ENCODE assay signal across 8 cellular contexts in the genomic region with DNA sequence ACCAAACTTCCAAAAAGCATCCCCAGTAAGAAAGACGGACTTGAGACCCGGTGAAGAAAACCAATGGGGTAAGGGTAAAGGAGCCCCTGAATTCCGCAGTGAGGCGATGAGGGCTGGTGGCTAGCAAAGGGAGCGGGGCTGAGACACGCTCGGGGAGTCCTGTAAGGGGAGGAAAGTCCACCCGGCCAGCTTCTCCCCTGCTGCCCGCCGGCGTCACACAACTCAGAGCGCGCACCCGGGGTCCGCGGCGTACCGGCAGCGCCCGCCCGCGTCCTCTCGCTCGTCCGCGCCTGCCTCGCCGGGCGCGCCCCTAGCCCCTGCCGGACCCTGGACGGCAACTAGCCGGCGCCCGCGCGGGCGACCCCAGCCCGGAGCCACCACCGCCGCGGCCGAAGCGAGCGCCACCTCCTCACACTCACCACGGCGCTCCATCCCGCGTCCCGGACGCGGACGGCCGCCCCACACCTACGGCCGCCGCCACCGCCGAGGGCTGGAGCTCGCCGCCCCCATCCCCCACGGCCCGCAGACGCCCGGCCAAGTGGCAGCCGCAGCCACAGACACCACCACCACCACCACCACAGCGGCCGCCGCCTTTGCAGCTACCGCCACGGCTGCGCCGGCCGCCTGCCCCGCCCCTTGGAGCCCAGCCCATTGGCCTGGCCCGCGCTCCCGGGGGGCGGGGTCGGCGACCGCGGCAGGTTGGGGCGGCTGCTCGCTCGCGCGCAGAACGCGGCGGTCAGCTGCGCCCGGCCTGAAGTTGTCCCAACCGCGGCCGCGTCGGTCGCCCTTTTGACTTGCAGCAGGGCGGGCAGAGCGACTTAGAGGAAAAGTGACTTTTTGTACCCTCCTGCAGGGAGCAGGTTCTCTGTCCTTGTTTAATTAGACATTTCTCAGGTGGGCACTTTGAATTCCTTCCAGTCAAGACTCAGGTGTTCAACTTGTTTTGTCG. TPM values are rescaled to one million over a fixed set of nuclear protein-coding genes. Genes with fewer than 3 reads are reported as not detected.
DNase-seq lines count a peak whose midpoint lies in the region; ATAC-seq, FAIRE-seq and TF ChIP-seq lines count a peak whose summit lies in the region.

No MANE protein-coding gene starts in this region.

- H3K4me3 ChIP-seq in breast epithelium = peak overlapping the region; percentile 65 to 88 (median 86)
- H3K4me3 ChIP-seq in spleen = peak overlapping the region; percentile 32 to 80 (median 54)

- intact Hi-C loops in breast epithelium (cut with DNase I; ENCODE audit: low total_unique reads) = no loop called here
- intact Hi-C loops in spleen (cut with DNase I; ENCODE audit: low total_unique reads) = loop anchor here (10.0 kb wide), 1 partner anchor 77 kb away; no protein-coding TSS in a partner anchor

- TF ChIP-seq CTCF in breast epithelium (IDR thresholded peaks at IDR 0.05) (no peak), spleen (IDR thresholded peaks at IDR 0.05 in 8 of 11, conservative IDR thresholded peaks at IDR 0.05 in 3 of 11) (no peak)

- no peaks in the 10 kb centered on the region for H3K4me1 ChIP-seq in breast epithelium
- peaks cover 0 to 21% (median 7%) of the 10 kb centered on the region in 6 donors for H3K4me1 ChIP-seq in spleen

- TF ChIP-seq POLR2A in breast epithelium (IDR thresholded peaks at IDR 0.05) = peak; percentile 25
- peak in 1 of 3 donors; percentile 76 for TF ChIP-seq POLR2A in spleen (IDR thresholded peaks at IDR 0.05)

- no peak for FAIRE-seq in GM19239 (lab: Jason Lieb, UNC)

- H3K36me3 ChIP-seq in breast epithelium (no peaks in the 10 kb centered on the region), spleen (no peaks in the 10 kb centered on the region)

- 1 to 2% (median 1%) methylated on average over 34 to 102 of the region's 102 CpGs for WGBS in spleen, 5 donors

- no peaks in the 10 kb centered on the region for H3K27me3 ChIP-seq in breast epithelium
- peaks cover 0 to 78% (median 25%) of the 10 kb centered on the region in 7 donors for H3K27me3 ChIP-seq in spleen (replicated peaks in 1 of 7)

- DNase-seq in CMK (ENCODE audit: low read depth) = peak; percentile 47
- peak; percentile 35 for DNase-seq in GM19239 (ENCODE audit: insufficient read length, low spot score)
- peak; percentile 70 for DNase-seq in RPMI7951 (ENCODE audit: low read depth)
- peak; percentile 62 to 84 for DNase-seq in breast epithelium (ENCODE audit: low spot score in 2 of 2)
- peak; percentile 93 for DNase-seq in iPS-NIHi7 (ENCODE audit: extremely low spot score)
- peak; percentile 91 for DNase-seq in spleen

- H3K27ac ChIP-seq in breast epithelium = peak overlapping the region; percentile 95
- peak overlapping the region; percentile 59 to 93 (median 89) for H3K27ac ChIP-seq in spleen

- peaks cover 0 to 16% of the 10 kb centered on the region in 2 donors for H3K9me3 ChIP-seq in breast epithelium
- peaks cover 0 to 20% (median 16%) of the 10 kb centered on the region in 8 donors for H3K9me3 ChIP-seq in spleen

- ATAC-seq in HG03280 (IDR thresholded peaks at IDR 0.05; ENCODE audit: unreplicated experiment) (peak; percentile 95), HG03097 (IDR thresholded peaks at IDR 0.05; ENCODE audit: low FRiP score, unreplicated experiment) (no peak)

RNA-seq across cellular contexts. Expression of a gene that starts 10.0 kb away (rescaled TPM):
- total RNA-seq in RPMI7951 (2014; rRNA removed; shearing (Covaris generic)) = 10.7 and 13.6 TPM in 2 replicates
- total RNA-seq in breast epithelium (10 to 100 TPM; 49.1 to 88.0 (median 70.8) TPM), spleen (100 to 1,000 TPM in 2 of 7 donors, 10 to 100 TPM in 5; 42.8 to 124 (median 90.9) TPM)
- 10 to 100 TPM in 2 of 3 donors, 1 to 10 TPM in 1; 7.3 to 21.2 (median 13.0) TPM for polyA plus RNA-seq in spleen

Comparison
In these comparisons a context has a peak if more than half of its experiments do, and no peak if none do; other contexts are left out.
1. DNase-seq: peak in every context shown above with its lines; median percentile 93 in iPS-NIHi7; 91 in spleen; 73 in breast epithelium; 70 in RPMI7951; 47 in CMK; 35 in GM19239.